In genomic region chr11:69309800-69310280, GRCh38 we compare ENCODE assay signal across 2 cellular contexts.
TF ChIP-seq lines count a peak whose summit lies in the region.

No MANE protein-coding gene starts in this region.

TF ChIP-seq in IMR-90, 13 proteins besides CTCF, POLR2A, EP300 and RAD21:
- TF ChIP-seq RCOR1 (IDR thresholded peaks at IDR 0.05; ENCODE audit: insufficient replicate concordance, low read length) (no peak), RFX5 (IDR thresholded peaks at IDR 0.05; ENCODE audit: low read depth, low read length) (no peak), MAFK (IDR thresholded peaks at IDR 0.05; ENCODE audit: low read depth, low read length) (no peak), MAZ (IDR thresholded peaks at IDR 0.05; ENCODE audit: borderline replicate concordance, low read depth, low read length) (no peak), CHD1 (IDR thresholded peaks at IDR 0.05; ENCODE audit: low read depth, low read length) (no peak), BHLHE40 (IDR thresholded peaks at IDR 0.05; ENCODE audit: low read depth, low read length) (no peak)

TF ChIP-seq in endothelial cell of umbilical vein, 7 proteins besides CTCF, POLR2A, EP300 and RAD21:
- no peak for TF ChIP-seq JUN (IDR thresholded peaks at IDR 0.05; ENCODE audit: borderline replicate concordance, insufficient read depth, insufficient read length, low read depth)
- TF ChIP-seq FOS (IDR thresholded peaks at IDR 0.05; ENCODE audit: borderline replicate concordance, insufficient read depth, low read length) = no peak
- TF ChIP-seq MAX (IDR thresholded peaks at IDR 0.05; ENCODE audit: insufficient read depth, insufficient read length) = no peak
